In the genomic region with DNA sequence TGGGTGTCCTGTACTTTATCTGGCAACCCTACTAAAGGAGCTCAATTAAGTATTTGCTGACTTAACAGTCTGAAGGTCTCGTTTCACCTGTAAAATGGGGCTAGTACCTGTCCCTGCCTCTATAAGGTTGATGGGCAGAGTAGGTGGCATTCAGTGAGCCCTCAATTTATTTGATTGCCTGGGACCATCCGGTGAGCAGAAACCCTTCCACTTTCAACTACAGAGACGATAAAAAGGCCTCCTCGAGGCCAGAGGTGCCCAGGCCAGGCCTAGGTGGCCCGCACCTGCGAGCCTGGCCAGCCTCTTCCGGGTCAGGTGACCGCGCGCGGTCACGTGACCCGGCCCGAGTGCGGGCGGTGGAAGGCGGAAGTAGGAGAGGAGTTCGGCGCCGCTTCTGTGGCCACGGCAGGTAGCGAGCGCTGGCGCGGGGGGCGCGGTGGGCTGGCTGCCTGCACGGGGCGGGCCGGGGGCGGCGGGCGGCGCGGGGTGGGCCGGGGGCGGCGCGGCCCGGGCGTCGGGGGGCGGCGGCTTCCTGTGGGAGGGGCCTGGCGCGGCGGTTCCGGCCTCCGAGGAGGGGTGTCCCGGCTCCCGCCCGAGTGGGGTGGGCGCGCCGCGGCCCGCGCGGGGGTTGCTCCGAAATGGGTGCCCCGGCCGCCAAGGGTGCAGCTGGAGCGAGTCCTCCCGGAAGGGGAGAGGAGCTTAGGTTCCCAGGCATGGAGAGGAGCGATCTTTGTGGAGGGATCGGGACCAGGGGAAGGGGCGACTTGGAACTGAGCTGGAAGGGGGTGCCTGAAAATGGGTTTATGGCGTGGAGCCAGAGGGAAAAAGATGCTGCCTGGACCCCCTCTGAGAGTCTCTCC, we compare ENCODE assay signal across 8 cellular contexts. TPM values are rescaled to one million over a fixed set of nuclear protein-coding genes. Genes with fewer than 3 reads are reported as not detected.
A peak's percentile ranks its signal among the peaks of the same experiment; 100 is the strongest.
DNase-seq lines count a peak whose midpoint lies in the region; ATAC-seq and TF ChIP-seq lines count a peak whose summit lies in the region.

A gene (plus strand): TSS at position 350 of the 860 bp plus-strand sequence. CDS start 24,679 bp downstream, outside the sequence.

- POLR2A ChIA-PET in activated CD4-positive, alpha-beta T cell treated with anti-CD3 and anti-CD28 coated beads, Interleukin-2, amount 10 ng/mL, durations not matched to agents 7 days and 5 days (lab: Charles Lee), result interaction anchor here (1.3 kb wide), 1 partner anchor 8 kb away, joined by 3 read pairs; no protein-coding TSS in a partner anchor

- peaks cover 9% of the 10 kb centered on the region for H3K36me3 Mint-ChIP-seq in activated CD4-positive, alpha-beta T cell treated with anti-CD3 and anti-CD28 coated beads, Interleukin-2, amount 10 ng/mL, durations not matched to agents 7 days and 5 days (ENCODE audit: low read depth)

- peak; percentile 89 for DNase-seq in ACHN
- peak; percentile 66 for DNase-seq in NCI-H510A (lab: John Stamatoyannopoulos, UW)
- peak; percentile 79 for DNase-seq in activated CD4-positive, alpha-beta T cell treated with anti-CD3 and anti-CD28 coated beads, Interleukin-2, amount 10 ng/mL, durations not matched to agents 7 days and 5 days
- DNase-seq in coronary artery (ENCODE audit: low spot score), result peak; percentile 81
- DNase-seq in left lobe of liver (ENCODE audit: low spot score), result peak; percentile 80
- DNase-seq in stimulated activated CD4-positive, alpha-beta T cell treated with anti-CD3 and anti-CD28 coated beads, Interleukin-2, amount 100 ng/mL, for 24 hours, result peak; percentile 78 to 79

- peaks cover 29% of the 10 kb centered on the region for H3K4me1 Mint-ChIP-seq in activated CD4-positive, alpha-beta T cell treated with anti-CD3 and anti-CD28 coated beads, Interleukin-2, amount 10 ng/mL, durations not matched to agents 7 days and 5 days

- H3K4me3 Mint-ChIP-seq in activated CD4-positive, alpha-beta T cell treated with anti-CD3 and anti-CD28 coated beads, Interleukin-2, amount 10 ng/mL, durations not matched to agents 7 days and 5 days, result peak within 1 kb of the TSS; percentile 89

- TF ChIP-seq CTCF in coronary artery (IDR thresholded peaks at IDR 0.05), result no peak

- ATAC-seq in GM18858 (IDR thresholded peaks at IDR 0.05; ENCODE audit: unreplicated experiment) (peak; percentile 46), HG03097 (IDR thresholded peaks at IDR 0.05; ENCODE audit: low FRiP score, unreplicated experiment) (peak; percentile 61), left lobe of liver (peak; percentile 86)

- peak within 1 kb of the TSS; percentile 92 for H3K4me3 ChIP-seq in coronary artery

- no peaks in the 10 kb centered on the region for H3K27me3 Mint-ChIP-seq in activated CD4-positive, alpha-beta T cell treated with anti-CD3 and anti-CD28 coated beads, Interleukin-2, amount 10 ng/mL, durations not matched to agents 7 days and 5 days

- peak within 1 kb of the TSS; percentile 87 to 99 for H3K27ac ChIP-seq in coronary artery

- CTCF ChIA-PET in activated CD4-positive, alpha-beta T cell treated with anti-CD3 and anti-CD28 coated beads, Interleukin-2, amount 10 ng/mL, durations not matched to agents 7 days and 5 days (lab: Charles Lee), result interaction anchor here (0.6 to 3.0 kb wide), 5 partner anchors 8 to 53 kb away, joined by 3 to 18 read pairs (median 3); a partner anchor contains a TSS

- H3K27ac Mint-ChIP-seq in activated CD4-positive, alpha-beta T cell treated with anti-CD3 and anti-CD28 coated beads, Interleukin-2, amount 10 ng/mL, durations not matched to agents 7 days and 5 days, result peak within 1 kb of the TSS; percentile 99

- in situ Hi-C loops in ACHN (cut with HindIII; ENCODE audit: low pct_ligation_motif_present, low pct_unique_long_range_greater_than_20kb, low sequenced_read_pairs), result no loop called here

- H3K9me3 Mint-ChIP-seq in activated CD4-positive, alpha-beta T cell treated with anti-CD3 and anti-CD28 coated beads, Interleukin-2, amount 10 ng/mL, durations not matched to agents 7 days and 5 days, result no peaks in the 10 kb centered on the region

RNA-seq across cellular contexts. Expression of the gene that starts here (rescaled TPM):
- 10 to 100 TPM; 68.8 to 76.3 TPM for total RNA-seq in activated CD4-positive, alpha-beta T cell treated with anti-CD3 and anti-CD28 coated beads, Interleukin-2, amount 10 ng/mL, durations not matched to agents 7 days and 5 days
- 24.5 TPM for total RNA-seq in left lobe of liver

Comparison
In these comparisons a context has a peak if more than half of its experiments do, and no peak if none do; other contexts are left out.
1. Peak in every context shown above with its lines: DNase-seq, ATAC-seq, H3K4me3 ChIP-seq and H3K27ac ChIP-seq.